In genomic region chr18:79353238-79353637, GRCh38 we compare ENCODE assay signal across 11 cellular contexts. TPM values are rescaled to one million over a fixed set of nuclear protein-coding genes. Genes with fewer than 3 reads are reported as not detected.
DNase-seq lines count a peak whose midpoint lies in the region; ATAC-seq and TF ChIP-seq lines count a peak whose summit lies in the region.
"Had no signal": no experiment of that assay in that cellular context is flagged by ENCODE, and none has a peak within 500 bp of the region (broad histone marks: within the 10 kb centered on the region; RNA-seq: fewer than 3 reads in every experiment).

No MANE protein-coding gene starts in this region.

- H3K36me3 ChIP-seq in GM23338 (ENCODE audit: insufficient read depth) (no peaks in the 10 kb centered on the region), Panc1 (ENCODE audit: control insufficient read depth, insufficient read depth, low read length) (no peaks in the 10 kb centered on the region)

- H3K36me3 Mint-ChIP-seq in GM23338 (ENCODE audit: low read depth): peaks cover 2% of the 10 kb centered on the region; the same call in 2 of the 3 replicates

- H3K4me1 ChIP-seq in GM23338 (ENCODE audit: insufficient read depth) (no peaks in the 10 kb centered on the region), Panc1 (ENCODE audit: control insufficient read depth, insufficient read depth, low read length) (no peaks in the 10 kb centered on the region)

- peaks cover 2% of the 10 kb centered on the region for H3K27me3 Mint-ChIP-seq in GM23338 (ENCODE audit: insufficient read depth, low read depth, poor library complexity)
- H3K27me3 Mint-ChIP-seq: activated CD8-positive, alpha-beta T cell treated with anti-CD3 and anti-CD28 coated beads for 36 hours had no signal

- peak; percentile 91 for ATAC-seq in GM23338
- ATAC-seq in Panc1: peak; percentile 90
- no peak for ATAC-seq in HG03342 (IDR thresholded peaks at IDR 0.05; ENCODE audit: unreplicated experiment)
- ATAC-seq: activated CD8-positive, alpha-beta T cell treated with anti-CD3 and anti-CD28 coated beads for 36 hours; left colon had no signal

- no peak overlapping the region for H2AFZ ChIP-seq in GM23338

- H3F3A ChIP-seq in GM23338 (replicated peaks; ENCODE audit: low read depth): no peaks in the 10 kb centered on the region

- H3K27ac ChIP-seq in GM23338 (ENCODE audit: low read depth): no peak overlapping the region
- no peak overlapping the region for H3K27ac ChIP-seq in Panc1 (ENCODE audit: low read length)
- H3K27ac ChIP-seq: epithelial cell of prostate, SK-N-MC had no signal

- no peak overlapping the region for H3K27ac Mint-ChIP-seq in GM23338
- H3K27ac Mint-ChIP-seq: activated CD8-positive, alpha-beta T cell treated with anti-CD3 and anti-CD28 coated beads for 36 hours had no signal

- H3K9me2 ChIP-seq in GM23338 (ENCODE audit: insufficient read depth): no peaks in the 10 kb centered on the region

- no peaks in the 10 kb centered on the region; the same call in 1 of the 3 replicates for H3K4me1 Mint-ChIP-seq in GM23338

- BruUV-seq in Panc1 (replicated peaks; lab: Mats Ljungman, UMichigan): no TSS peak

- H3K79me2 ChIP-seq in GM23338 (replicated peaks; ENCODE audit: insufficient read depth): no peaks in the 10 kb centered on the region

- H3K27me3 ChIP-seq in GM23338 (ENCODE audit: insufficient read depth) (no peaks in the 10 kb centered on the region), Panc1 (ENCODE audit: control insufficient read depth, insufficient read depth, low read length) (no peaks in the 10 kb centered on the region)

- POLR2A ChIA-PET in Panc1 (lab: Charles Lee): no interaction called here

- H3K4me2 ChIP-seq in GM23338: no peak overlapping the region

- CTCF ChIA-PET in Panc1 (lab: Charles Lee): no interaction called here

- in situ Hi-C loops in Panc1 (cut with HindIII; ENCODE audit: low pct_unique_long_range_greater_than_20kb, low sequenced_read_pairs): no loop called here

- no peak overlapping the region for H3K4me3 Mint-ChIP-seq in GM23338
- H3K4me3 Mint-ChIP-seq: activated CD8-positive, alpha-beta T cell treated with anti-CD3 and anti-CD28 coated beads for 36 hours had no signal

- H4K20me1 ChIP-seq in GM23338 (replicated peaks; ENCODE audit: insufficient read depth): no peaks in the 10 kb centered on the region; the same call in 1 of the 2 replicates

- intact Hi-C loops in Panc1 (cut with micrococcal nuclease; ENCODE audit: unreplicated experiment) (no loop called here), posterior cingulate gyrus (cut with DNase I) (no loop called here)

- no peaks in the 10 kb centered on the region for H3K9me3 Mint-ChIP-seq in GM23338
- H3K9me3 Mint-ChIP-seq: activated CD8-positive, alpha-beta T cell treated with anti-CD3 and anti-CD28 coated beads for 36 hours had no signal

- TF ChIP-seq CTCF in GM23338 (conservative IDR thresholded peaks at IDR 0.05; ENCODE audit: low read depth in 2 of 2) (peak; percentile 52 to 70), Panc1 (IDR thresholded peaks at IDR 0.05) (no peak), foreskin fibroblast (IDR thresholded peaks at IDR 0.05; ENCODE audit: low read depth, low read length) (peak; percentile 28)

- DNase-seq in GM23338 (ENCODE audit: low spot score) (peak; percentile 61), Panc1 (ENCODE audit: low read depth, low spot score) (no peak), foreskin fibroblast (peak in 1 of 2 donors; percentile 16), posterior cingulate gyrus (peak in 6 of 10 donors; percentile 22 to 92 (median 59)), A172 (ENCODE audit: low spot score) (no peak), NCI-H1048 (lab: John Stamatoyannopoulos, UW) (no peak)
- DNase-seq: activated CD8-positive, alpha-beta T cell treated with anti-CD3 and anti-CD28 coated beads for 36 hours; left colon had no signal

- no peaks in the 10 kb centered on the region for H3K9me3 ChIP-seq in Panc1 (ENCODE audit: control insufficient read depth, insufficient read depth, low read depth, low read length)

- H3K4me3 ChIP-seq in GM23338: no peak overlapping the region
- no peak overlapping the region for H3K4me3 ChIP-seq in Panc1 (ENCODE audit: low read depth in 2 of 2, low read length in 2 of 2)
- no peak overlapping the region for H3K4me3 ChIP-seq in foreskin fibroblast (ENCODE audit: low read depth in 1 of 2, low read length in 2 of 2)
- H3K4me3 ChIP-seq: SK-N-MC had no signal

TF ChIP-seq in GM23338, 12 proteins besides CTCF, POLR2A, EP300 and RAD21:
- TF ChIP-seq POLR2AphosphoS5 (IDR thresholded peaks at IDR 0.05; ENCODE audit: low read depth) (no peak), NANOG (IDR thresholded peaks at IDR 0.05; ENCODE audit: borderline replicate concordance) (no peak), CREB1 (CRISPR knock-in tag; IDR thresholded peaks at IDR 0.05; ENCODE audit: low read depth) (no peak), ETS1 (IDR thresholded peaks at IDR 0.05) (no peak), EZH2phosphoT487 (IDR thresholded peaks at IDR 0.05; ENCODE audit: unreplicated experiment) (no peak), STAT1 (IDR thresholded peaks at IDR 0.05; ENCODE audit: unreplicated experiment) (no peak)
- TF ChIP-seq, protein P1, sequence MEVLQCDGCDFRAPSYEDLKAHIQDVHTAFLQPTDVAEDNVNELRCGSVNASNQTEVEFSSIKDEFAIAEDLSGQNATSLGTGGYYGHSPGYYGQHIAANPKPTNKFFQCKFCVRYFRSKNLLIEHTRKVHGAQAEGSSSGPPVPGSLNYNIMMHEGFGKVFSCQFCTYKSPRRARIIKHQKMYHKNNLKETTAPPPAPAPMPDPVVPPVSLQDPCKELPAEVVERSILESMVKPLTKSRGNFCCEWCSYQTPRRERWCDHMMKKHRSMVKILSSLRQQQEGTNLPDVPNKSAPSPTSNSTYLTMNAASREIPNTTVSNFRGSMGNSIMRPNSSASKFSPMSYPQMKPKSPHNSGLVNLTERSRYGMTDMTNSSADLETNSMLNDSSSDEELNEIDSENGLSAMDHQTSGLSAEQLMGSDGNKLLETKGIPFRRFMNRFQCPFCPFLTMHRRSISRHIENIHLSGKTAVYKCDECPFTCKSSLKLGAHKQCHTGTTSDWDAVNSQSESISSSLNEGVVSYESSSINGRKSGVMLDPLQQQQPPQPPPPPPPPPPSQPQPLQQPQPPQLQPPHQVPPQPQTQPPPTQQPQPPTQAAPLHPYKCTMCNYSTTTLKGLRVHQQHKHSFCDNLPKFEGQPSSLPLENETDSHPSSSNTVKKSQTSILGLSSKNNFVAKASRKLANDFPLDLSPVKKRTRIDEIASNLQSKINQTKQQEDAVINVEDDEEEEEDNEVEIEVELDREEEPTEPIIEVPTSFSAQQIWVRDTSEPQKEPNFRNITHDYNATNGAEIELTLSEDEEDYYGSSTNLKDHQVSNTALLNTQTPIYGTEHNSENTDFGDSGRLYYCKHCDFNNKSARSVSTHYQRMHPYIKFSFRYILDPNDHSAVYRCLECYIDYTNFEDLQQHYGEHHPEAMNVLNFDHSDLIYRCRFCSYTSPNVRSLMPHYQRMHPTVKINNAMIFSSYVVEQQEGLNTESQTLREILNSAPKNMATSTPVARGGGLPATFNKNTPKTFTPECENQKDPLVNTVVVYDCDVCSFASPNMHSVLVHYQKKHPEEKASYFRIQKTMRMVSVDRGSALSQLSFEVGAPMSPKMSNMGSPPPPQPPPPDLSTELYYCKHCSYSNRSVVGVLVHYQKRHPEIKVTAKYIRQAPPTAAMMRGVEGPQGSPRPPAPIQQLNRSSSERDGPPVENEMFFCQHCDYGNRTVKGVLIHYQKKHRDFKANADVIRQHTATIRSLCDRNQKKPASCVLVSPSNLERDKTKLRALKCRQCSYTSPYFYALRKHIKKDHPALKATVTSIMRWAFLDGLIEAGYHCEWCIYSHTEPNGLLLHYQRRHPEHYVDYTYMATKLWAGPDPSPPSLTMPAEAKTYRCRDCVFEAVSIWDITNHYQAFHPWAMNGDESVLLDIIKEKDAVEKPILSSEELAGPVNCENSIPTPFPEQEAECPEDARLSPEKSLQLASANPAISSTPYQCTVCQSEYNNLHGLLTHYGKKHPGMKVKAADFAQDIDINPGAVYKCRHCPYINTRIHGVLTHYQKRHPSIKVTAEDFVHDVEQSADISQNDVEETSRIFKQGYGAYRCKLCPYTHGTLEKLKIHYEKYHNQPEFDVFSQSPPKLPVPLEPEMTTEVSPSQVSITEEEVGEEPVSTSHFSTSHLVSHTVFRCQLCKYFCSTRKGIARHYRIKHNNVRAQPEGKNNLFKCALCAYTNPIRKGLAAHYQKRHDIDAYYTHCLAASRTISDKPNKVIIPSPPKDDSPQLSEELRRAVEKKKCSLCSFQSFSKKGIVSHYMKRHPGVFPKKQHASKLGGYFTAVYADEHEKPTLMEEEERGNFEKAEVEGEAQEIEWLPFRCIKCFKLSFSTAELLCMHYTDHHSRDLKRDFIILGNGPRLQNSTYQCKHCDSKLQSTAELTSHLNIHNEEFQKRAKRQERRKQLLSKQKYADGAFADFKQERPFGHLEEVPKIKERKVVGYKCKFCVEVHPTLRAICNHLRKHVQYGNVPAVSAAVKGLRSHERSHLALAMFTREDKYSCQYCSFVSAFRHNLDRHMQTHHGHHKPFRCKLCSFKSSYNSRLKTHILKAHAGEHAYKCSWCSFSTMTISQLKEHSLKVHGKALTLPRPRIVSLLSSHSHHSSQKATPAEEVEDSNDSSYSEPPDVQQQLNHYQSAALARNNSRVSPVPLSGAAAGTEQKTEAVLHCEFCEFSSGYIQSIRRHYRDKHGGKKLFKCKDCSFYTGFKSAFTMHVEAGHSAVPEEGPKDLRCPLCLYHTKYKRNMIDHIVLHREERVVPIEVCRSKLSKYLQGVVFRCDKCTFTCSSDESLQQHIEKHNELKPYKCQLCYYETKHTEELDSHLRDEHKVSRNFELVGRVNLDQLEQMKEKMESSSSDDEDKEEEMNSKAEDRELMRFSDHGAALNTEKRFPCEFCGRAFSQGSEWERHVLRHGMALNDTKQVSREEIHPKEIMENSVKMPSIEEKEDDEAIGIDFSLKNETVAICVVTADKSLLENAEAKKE (CRISPR knock-in tag; IDR thresholded peaks at IDR 0.05): no peak

RNA-seq across cellular contexts. Expression of gene NFATC1, which starts 42.5 kb away (rescaled TPM):
- 5.0 and 6.4 TPM in 2 replicates for total RNA-seq in GM23338 (2014; rRNA removed; shearing (Covaris generic))
- polyA plus RNA-seq in GM23338 (2016; fragmentation: Nextera tagmentation; extraction: Ambion mirVana): 2.7 and 3.9 TPM in 2 replicates
- total RNA-seq in Panc1 (2021; ENCODE audit: unreplicated experiment): 30.8 TPM
- 38.3 TPM for polyA plus RNA-seq in Panc1 (2012; ENCODE audit: insufficient read length)
- total RNA-seq in A172 (2014; rRNA removed; shearing (Covaris generic)): 6.5 and 7.7 TPM in 2 replicates

Comparison
In these comparisons a context has a peak if more than half of its experiments do, and no peak if none do; other contexts are left out.
1. DNase-seq: peak in GM23338 (single experiment) and posterior cingulate gyrus (6 of 10); none in Panc1 (single experiment), A172 (single experiment) and NCI-H1048 (single experiment).